Comparison of ENCODE assay signal across 7 cellular contexts in genomic region chr16:57537194-57537505, GRCh38. TPM values are rescaled to one million over a fixed set of nuclear protein-coding genes. Genes with fewer than 3 reads are reported as not detected.
DNase-seq lines count a peak whose midpoint lies in the region; ATAC-seq and TF ChIP-seq lines count a peak whose summit lies in the region.

No MANE protein-coding gene starts in this region.

- no peaks in the 10 kb centered on the region for H3K27me3 Mint-ChIP-seq in activated CD4-positive, alpha-beta memory T cell treated with anti-CD3 and anti-CD28 coated beads for 36 hours
- no peaks in the 10 kb centered on the region for H3K27me3 Mint-ChIP-seq in stimulated activated naive CD8-positive, alpha-beta T cell treated with anti-CD3 and anti-CD28 coated beads, Interleukin-15, amount 100 ng/mL, for 72 hours

- CTCF ChIA-PET in activated CD4-positive, alpha-beta memory T cell treated with anti-CD3 and anti-CD28 coated beads for 36 hours (lab: Charles Lee) = interaction anchor here (0.8 to 5.7 kb wide), 7 partner anchors 11 to 237 kb away, joined by 3 to 26 read pairs (median 3); partner anchors contain the start of gene POLR2C

- H3K27ac Mint-ChIP-seq in activated CD4-positive, alpha-beta memory T cell treated with anti-CD3 and anti-CD28 coated beads for 36 hours = peak overlapping the region; percentile 92
- H3K27ac Mint-ChIP-seq in stimulated activated naive CD8-positive, alpha-beta T cell treated with anti-CD3 and anti-CD28 coated beads, Interleukin-15, amount 100 ng/mL, for 72 hours = peak overlapping the region; percentile 94

- peaks cover 25% of the 10 kb centered on the region for H3K4me1 ChIP-seq in iPS-18a (ENCODE audit: control insufficient read depth, low read depth, low read length)

- H3K27ac ChIP-seq in iPS-18a (ENCODE audit: low read length) = no peak overlapping the region

- no peaks in the 10 kb centered on the region for H3K9me3 Mint-ChIP-seq in activated CD4-positive, alpha-beta memory T cell treated with anti-CD3 and anti-CD28 coated beads for 36 hours
- H3K9me3 Mint-ChIP-seq in stimulated activated naive CD8-positive, alpha-beta T cell treated with anti-CD3 and anti-CD28 coated beads, Interleukin-15, amount 100 ng/mL, for 72 hours = no peaks in the 10 kb centered on the region

- peaks cover 17% of the 10 kb centered on the region for H3K27me3 ChIP-seq in iPS-18a (ENCODE audit: control insufficient read depth, insufficient read depth, low read length)

- peak; percentile 1 for ATAC-seq in stimulated activated naive CD8-positive, alpha-beta T cell treated with anti-CD3 and anti-CD28 coated beads, Interleukin-15, amount 100 ng/mL, for 72 hours
- ATAC-seq in HG03039 (IDR thresholded peaks at IDR 0.05; ENCODE audit: unreplicated experiment) = no peak

- peak overlapping the region; percentile 63 for H3K4me3 ChIP-seq in HFF-Myc (replicated peaks; ENCODE audit: low read depth, low read length)
- peak overlapping the region; percentile 59 for H3K4me3 ChIP-seq in iPS-18a (ENCODE audit: low read length)

- H3K36me3 Mint-ChIP-seq in activated CD4-positive, alpha-beta memory T cell treated with anti-CD3 and anti-CD28 coated beads for 36 hours = no peaks in the 10 kb centered on the region

- DNase-seq in HFF-Myc (ENCODE audit: extremely low read depth, low read depth) (no peak), NCI-H69 (lab: John Stamatoyannopoulos, UW) (no peak)
- DNase-seq in activated CD4-positive, alpha-beta memory T cell treated with anti-CD3 and anti-CD28 coated beads for 36 hours = no peak
- no peak for DNase-seq in stimulated activated naive CD8-positive, alpha-beta T cell treated with anti-CD3 and anti-CD28 coated beads, Interleukin-15, amount 100 ng/mL, for 72 hours
- DNase-seq in effector CD8-positive, alpha-beta T cell (lab: John Stamatoyannopoulos, UW) = no peak

- H3K36me3 ChIP-seq in iPS-18a (ENCODE audit: control insufficient read depth, low read depth, low read length) = no peaks in the 10 kb centered on the region

- peak overlapping the region; percentile 64 for H3K9ac ChIP-seq in iPS-18a (ENCODE audit: low read length)

- H3K4me1 Mint-ChIP-seq in activated CD4-positive, alpha-beta memory T cell treated with anti-CD3 and anti-CD28 coated beads for 36 hours (ENCODE audit: low read depth) = peaks cover 62% of the 10 kb centered on the region
- peaks cover 88% of the 10 kb centered on the region for H3K4me1 Mint-ChIP-seq in stimulated activated naive CD8-positive, alpha-beta T cell treated with anti-CD3 and anti-CD28 coated beads, Interleukin-15, amount 100 ng/mL, for 72 hours

- H3K9me3 ChIP-seq in iPS-18a (ENCODE audit: control insufficient read depth, low read depth, low read length) = no peaks in the 10 kb centered on the region

- intact Hi-C loops in activated CD4-positive, alpha-beta memory T cell treated with anti-CD3 and anti-CD28 coated beads for 36 hours (cut with micrococcal nuclease) = loop anchor here (1.0 to 5.0 kb wide), 7 partner anchors 36 to 1085 kb away; partner anchors contain the start of genes DOK4, NUDT21, OGFOD1 and POLR2C

- POLR2A ChIA-PET in activated CD4-positive, alpha-beta memory T cell treated with anti-CD3 and anti-CD28 coated beads for 36 hours (lab: Charles Lee) = interaction anchor here (0.7 to 2.7 kb wide), 9 partner anchors 9 to 591 kb away, joined by 3 to 17 read pairs (median 4); partner anchors contain the start of genes CIAPIN1, COQ9, DOK4 and POLR2C

- H3K4me3 Mint-ChIP-seq in activated CD4-positive, alpha-beta memory T cell treated with anti-CD3 and anti-CD28 coated beads for 36 hours = peak overlapping the region; percentile 75
- peak overlapping the region; percentile 84 to 91 for H3K4me3 Mint-ChIP-seq in stimulated activated naive CD8-positive, alpha-beta T cell treated with anti-CD3 and anti-CD28 coated beads, Interleukin-15, amount 100 ng/mL, for 72 hours

- TF ChIP-seq CTCF in HFF-Myc (IDR thresholded peaks at IDR 0.05; ENCODE audit: low read depth, low read length, missing control alignments) = no peak

RNA-seq across cellular contexts. Expression of gene CCDC102A, which starts 0.8 kb away (rescaled TPM):
- 1 to 10 TPM; 7.0 to 7.9 TPM for total RNA-seq in activated CD4-positive, alpha-beta memory T cell treated with anti-CD3 and anti-CD28 coated beads for 36 hours

RNA-seq across cellular contexts. Expression of gene ADGRG5, which starts 5.3 kb away (rescaled TPM):
- total RNA-seq in activated CD4-positive, alpha-beta memory T cell treated with anti-CD3 and anti-CD28 coated beads for 36 hours = 1 to 10 TPM; 6.7 to 6.9 TPM

RNA-seq across cellular contexts. Expression of gene DOK4, which starts 50.9 kb away (rescaled TPM):
- total RNA-seq in activated CD4-positive, alpha-beta memory T cell treated with anti-CD3 and anti-CD28 coated beads for 36 hours = 1 to 10 TPM; 5.5 to 7.1 TPM
